Comparison of ENCODE assay signal across 1 cellular context in genomic region chr12:109053382-109054123, GRCh38.
TF ChIP-seq lines count a peak whose summit lies in the region.

No MANE protein-coding gene starts in this region.

TF ChIP-seq in endothelial cell of umbilical vein, 7 proteins besides CTCF, POLR2A, EP300 and RAD21 (continued from another document):
- TF ChIP-seq MAX (IDR thresholded peaks at IDR 0.05; ENCODE audit: insufficient read depth, insufficient read length) = no peak
- no peak for TF ChIP-seq MYC (IDR thresholded peaks at IDR 0.05; ENCODE audit: low read depth, low read length)
- no peak for TF ChIP-seq JUN (IDR thresholded peaks at IDR 0.05; ENCODE audit: borderline replicate concordance, insufficient read depth, insufficient read length, low read depth)
- no peak for TF ChIP-seq FOS (IDR thresholded peaks at IDR 0.05; ENCODE audit: borderline replicate concordance, insufficient read depth, low read length)
- no peak for TF ChIP-seq GATA2 (IDR thresholded peaks at IDR 0.05; ENCODE audit: insufficient read depth, insufficient read length, low read depth, low read length)
- no peak for TF ChIP-seq EZH2 (IDR thresholded peaks at IDR 0.05; ENCODE audit: borderline replicate concordance, low read depth, low read length, severe bottlenecking)
